1 cellular context compared by ENCODE assay signal in genomic region chr17:3602499-3602898, GRCh38.
TF ChIP-seq lines count a peak whose summit lies in the region.

No MANE protein-coding gene starts in this region.

TF ChIP-seq in H1, 55 proteins besides CTCF, POLR2A, EP300 and RAD21 (continued from another document):
- no peak for TF ChIP-seq EZH2 (IDR thresholded peaks at IDR 0.05; ENCODE audit: low read depth, low read length, severe bottlenecking)
- no peak for TF ChIP-seq TAF1 (IDR thresholded peaks at IDR 0.05; ENCODE audit: low read depth, low read length)
- peak in 1 of 2 experiments; percentile 64; a peak in 1 of 4 replicates for TF ChIP-seq SIN3A (conservative IDR thresholded peaks at IDR 0.05 in 1 of 2, IDR thresholded peaks at IDR 0.05 in 1 of 2; ENCODE audit: low read depth in 1 of 2, low read length in 2 of 2)
- no peak for TF ChIP-seq SIX5 (IDR thresholded peaks at IDR 0.05; ENCODE audit: low read depth, low read length)
- peak; percentile 61; the same call in 1 of the 2 replicates for TF ChIP-seq YY1 (IDR thresholded peaks at IDR 0.05; ENCODE audit: low read depth, low read length)
- TF ChIP-seq KDM5A (IDR thresholded peaks at IDR 0.05; ENCODE audit: low read length) = no peak
- no peak for TF ChIP-seq RFX5 (IDR thresholded peaks at IDR 0.05; ENCODE audit: borderline replicate concordance, low read depth, low read length)
- no peak for TF ChIP-seq CBX8 (IDR thresholded peaks at IDR 0.05; ENCODE audit: borderline replicate concordance, low read depth, low read length)
- TF ChIP-seq CBX5 (IDR thresholded peaks at IDR 0.05; ENCODE audit: low read depth, low read length) = no peak
- TF ChIP-seq JUN (IDR thresholded peaks at IDR 0.05; ENCODE audit: low read depth, low read length) = no peak
TF ChIP-seq in H1: peak in this region for 2.
